8 cellular contexts compared by ENCODE assay signal in genomic region chr2:74548919-74549684, GRCh38. TPM values are rescaled to one million over a fixed set of nuclear protein-coding genes. Genes with fewer than 3 reads are reported as not detected.
DNase-seq lines count a peak whose midpoint lies in the region; ATAC-seq and TF ChIP-seq lines count a peak whose summit lies in the region.

No MANE protein-coding gene starts in this region.

- TF ChIP-seq POLR2A in sigmoid colon (IDR thresholded peaks at IDR 0.05), result no peak

- 2% methylated on average over 68 of the region's 72 CpGs for WGBS in hepatocyte (ENCODE audit: low lambda C conversion rate, missing lambda C conversion rate)
- WGBS in sigmoid colon, 2 donors, result 1% methylated on average over 72 of the region's 72 CpGs

- H4K20me1 ChIP-seq in hepatocyte (ENCODE audit: insufficient read depth, poor library complexity, severe bottlenecking), result no peaks in the 10 kb centered on the region

- no peaks in the 10 kb centered on the region for H3K9me3 ChIP-seq in adipocyte (ENCODE audit: control insufficient read depth, low read length)
- no peaks in the 10 kb centered on the region for H3K9me3 ChIP-seq in hepatocyte (ENCODE audit: low read depth)
- H3K9me3 ChIP-seq in sigmoid colon, result no peaks in the 10 kb centered on the region

- H3K27ac ChIP-seq in hepatocyte, result peak overlapping the region; percentile 22
- peak overlapping the region; percentile 70 to 81 (median 74) for H3K27ac ChIP-seq in sigmoid colon

- TF ChIP-seq CTCF in hepatocyte (IDR thresholded peaks at IDR 0.05; ENCODE audit: poor library complexity) (no peak), sigmoid colon (IDR thresholded peaks at IDR 0.05) (no peak)

- H3K27me3 ChIP-seq in adipocyte (replicated peaks; ENCODE audit: control insufficient read depth, insufficient read depth, low read length), result no peaks in the 10 kb centered on the region
- no peaks in the 10 kb centered on the region for H3K27me3 ChIP-seq in hepatocyte
- H3K27me3 ChIP-seq in sigmoid colon, result no peaks in the 10 kb centered on the region

- peak overlapping the region; percentile 80 for H3K4me3 ChIP-seq in adipocyte (ENCODE audit: low read length)
- H3K4me3 ChIP-seq in hepatocyte, result peak overlapping the region; percentile 49
- peak overlapping the region; percentile 39 to 61 (median 58) for H3K4me3 ChIP-seq in sigmoid colon

- H3K79me2 ChIP-seq in hepatocyte, result no peaks in the 10 kb centered on the region

- peak; percentile 83 for DNase-seq in CD1c-positive myeloid dendritic cell (ENCODE audit: extremely low spot score)
- peak; percentile 50 for DNase-seq in NCI-H2171 (lab: John Stamatoyannopoulos, UW)
- peak; percentile 90 for DNase-seq in adipocyte (ENCODE audit: low read depth)
- peak; percentile 87 for DNase-seq in hepatocyte (ENCODE audit: low spot score)
- peak; percentile 83 for DNase-seq in sigmoid colon
- DNase-seq in DMS153 treated with DMSO at 0.1 percent for 48 hours (lab: John Stamatoyannopoulos, UW; ENCODE audit: unreplicated experiment), result no peak
- no peak for DNase-seq in stimulated activated CD4-positive, alpha-beta T cell treated with anti-CD3 and anti-CD28 coated beads, Interleukin-4, amount 100 ng/mL, for 4 hours

- no peaks in the 10 kb centered on the region for H3K36me3 ChIP-seq in adipocyte (ENCODE audit: control insufficient read depth, insufficient read depth, low read length, severe bottlenecking)
- no peaks in the 10 kb centered on the region for H3K36me3 ChIP-seq in hepatocyte (replicated peaks; ENCODE audit: insufficient read depth, low read depth)
- H3K36me3 ChIP-seq in sigmoid colon, result no peaks in the 10 kb centered on the region

- H3K4me2 ChIP-seq in hepatocyte, result peak overlapping the region; percentile 99

- H2AFZ ChIP-seq in hepatocyte, result peak overlapping the region; percentile 51

- no peak for TF ChIP-seq EP300 in sigmoid colon (IDR thresholded peaks at IDR 0.05)

- intact Hi-C loops in sigmoid colon (cut with DNase I), result loop anchor here (2.0 kb wide), 1 partner anchor 18 kb away; no protein-coding TSS in a partner anchor

- ATAC-seq in GM18868 (IDR thresholded peaks at IDR 0.05; ENCODE audit: unreplicated experiment), result peak; percentile 38

- H3K9me2 ChIP-seq in hepatocyte (replicated peaks; ENCODE audit: insufficient read depth), result no peaks in the 10 kb centered on the region

- H3K4me1 ChIP-seq in adipocyte (ENCODE audit: control insufficient read depth, insufficient read depth, low read length) (peaks cover 27% of the 10 kb centered on the region), hepatocyte (ENCODE audit: insufficient read depth) (peaks cover 12% of the 10 kb centered on the region), sigmoid colon (peaks cover 0 to 26% (median 20%) of the 10 kb centered on the region in 4 donors)

- H3K9ac ChIP-seq in adipocyte (ENCODE audit: low read length), result peak overlapping the region; percentile 82

RNA-seq across cellular contexts. Expression of gene LOXL3, which starts 4.6 kb away (rescaled TPM):
- total RNA-seq in hepatocyte, result 13.3 and 13.6 TPM in 2 replicates
- polyA plus RNA-seq in hepatocyte, result 11.0 and 11.2 TPM in 2 replicates
- 1 to 10 TPM; 5.4 to 7.9 (median 7.8) TPM for total RNA-seq in sigmoid colon
- polyA plus RNA-seq in sigmoid colon, result 1 to 10 TPM in 2 of 3 donors, under 1 TPM in 1; 0.60 to 3.5 (median 1.8) TPM

RNA-seq across cellular contexts. Expression of gene DOK1, which starts 5.4 kb away (rescaled TPM):
- total RNA-seq in hepatocyte (8.0 and 11.6 TPM in 2 replicates), sigmoid colon (10 to 100 TPM; 16.1 to 21.4 (median 18.1) TPM)
- polyA plus RNA-seq in hepatocyte (10.7 and 11.4 TPM in 2 replicates), sigmoid colon (10 to 100 TPM; 17.1 to 24.9 (median 22.8) TPM)

RNA-seq across cellular contexts. Expression of gene HTRA2, which starts 19.4 kb away (rescaled TPM):
- total RNA-seq in hepatocyte (31.2 and 32.4 TPM in 2 replicates), sigmoid colon (10 to 100 TPM; 28.2 to 39.3 (median 31.8) TPM)
- polyA plus RNA-seq in hepatocyte (33.5 and 37.2 TPM in 2 replicates), sigmoid colon (10 to 100 TPM; 19.7 to 39.8 (median 22.8) TPM)

RNA-seq across cellular contexts. Expression of gene AUP1, which starts 19.6 kb away (rescaled TPM):
- total RNA-seq in hepatocyte, result 121 and 138 TPM in 2 replicates
- polyA plus RNA-seq in hepatocyte, result 195 and 212 TPM in 2 replicates
- total RNA-seq in sigmoid colon, result 100 to 1,000 TPM in 1 of 4 donors, 10 to 100 TPM in 3; 76.5 to 133 (median 83.1) TPM
- polyA plus RNA-seq in sigmoid colon, result 100 to 1,000 TPM in 1 of 3 donors, 10 to 100 TPM in 2; 46.5 to 178 (median 47.4) TPM

RNA-seq across cellular contexts. Expression of gene DQX1, which starts 23.1 kb away (rescaled TPM):
- total RNA-seq in hepatocyte, result 1.2 and 4.0 TPM in 2 replicates
- polyA plus RNA-seq in hepatocyte, result 0.73 TPM in 1 of 2 replicates, not detected in the other
- not detected for total RNA-seq in sigmoid colon
- polyA plus RNA-seq in sigmoid colon, result 10 to 100 TPM in 2 of 3 donors, 1 to 10 TPM in 1; 7.2 to 15.6 (median 13.2) TPM

Comparison
In these comparisons a context has a peak if more than half of its experiments do, and no peak if none do; other contexts are left out.
1. DNase-seq: peak in CD1c-positive myeloid dendritic cell (single experiment), NCI-H2171 (single experiment), adipocyte (single experiment), hepatocyte (single experiment) and sigmoid colon (single experiment); none in DMS153 treated with DMSO at 0.1 percent for 48 hours (single experiment) and stimulated activated CD4-positive, alpha-beta T cell treated with anti-CD3 and anti-CD28 coated beads, Interleukin-4, amount 100 ng/mL, for 4 hours (0 of 2).
2. Peak in every context shown above with its lines, with median percentiles within 50 percentile points of each other: H3K4me3 ChIP-seq.